ENCODE assay signal across 8 cellular contexts in the genomic region with DNA sequence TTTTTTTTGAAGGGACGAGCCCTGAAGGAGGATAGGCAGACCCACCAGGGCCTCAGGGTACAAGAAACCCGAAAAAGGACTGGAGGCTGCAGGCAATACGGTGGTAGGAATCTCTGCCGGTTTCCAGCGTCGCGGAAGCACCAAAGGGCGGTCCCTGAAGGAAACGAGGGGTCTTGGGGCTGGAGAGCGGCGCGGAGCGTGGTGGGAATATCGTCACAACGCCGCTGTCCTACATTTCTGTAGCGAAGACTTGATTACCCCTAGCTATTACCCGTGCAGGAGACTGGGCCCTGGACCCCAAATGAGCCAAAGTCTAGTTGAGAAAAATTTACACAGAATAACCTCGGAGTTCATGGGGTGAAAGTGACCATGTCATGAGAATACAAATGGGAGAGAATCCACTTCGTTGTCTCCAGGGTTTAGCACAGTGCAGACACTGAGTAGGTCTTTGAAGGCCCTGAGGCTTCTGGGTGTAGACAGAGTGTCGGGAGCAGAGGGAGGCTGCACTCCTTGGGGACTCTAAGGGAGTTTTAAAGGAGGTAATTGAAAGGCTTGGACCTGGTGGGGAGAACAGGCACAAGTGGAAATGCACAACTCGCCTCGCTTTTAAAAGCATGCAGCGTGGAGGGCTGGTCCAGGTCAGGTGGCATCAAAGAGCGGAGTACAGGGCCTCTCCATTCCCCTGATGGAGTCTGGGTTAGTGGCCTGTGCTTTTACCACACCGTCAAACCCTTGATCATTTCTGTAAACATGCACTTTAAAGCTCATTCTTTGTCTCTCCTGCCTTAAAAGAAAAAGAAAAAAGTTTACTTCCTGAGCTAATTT. TPM values are rescaled to one million over a fixed set of nuclear protein-coding genes. Genes with fewer than 3 reads are reported as not detected.
DNase-seq lines count a peak whose midpoint lies in the region; ATAC-seq, FAIRE-seq and TF ChIP-seq lines count a peak whose summit lies in the region.

No MANE protein-coding gene starts in this region.

- H3K27me3 ChIP-seq in endothelial cell of umbilical vein (ENCODE audit: control insufficient read depth in 2 of 2, insufficient read depth in 2 of 2, low read length in 2 of 2) = peaks cover 6 to 18% of the 10 kb centered on the region in 2 experiments

- H4K20me1 ChIP-seq in endothelial cell of umbilical vein (replicated peaks; ENCODE audit: control insufficient read depth, extremely low read depth, insufficient read depth, low read length) = peaks cover 3% of the 10 kb centered on the region

- intact Hi-C loops in endothelial cell of umbilical vein (cut with micrococcal nuclease) (loop anchor here (5.0 kb wide), 3 partner anchors 198 to 1617 kb away; a partner anchor contains a TSS), natural killer cell (cut with micrococcal nuclease) (loop anchor here (2.0 to 10.0 kb wide), 2 partner anchors 130 to 220 kb away; no protein-coding TSS in a partner anchor)

- peak overlapping the region; percentile 96 for H3K4me2 ChIP-seq in endothelial cell of umbilical vein (ENCODE audit: insufficient read depth, low read length)

- in situ Hi-C loops in GM13976 (cut with MboI; ENCODE audit: low sequenced_read_pairs, unreplicated experiment) = no loop called here

- H3K9me3 ChIP-seq in endothelial cell of umbilical vein (replicated peaks; ENCODE audit: control insufficient read depth, insufficient read depth, low read length) = no peaks in the 10 kb centered on the region

- H3K79me2 ChIP-seq in endothelial cell of umbilical vein (ENCODE audit: control insufficient read depth, insufficient read depth, low read length) = peaks cover 59% of the 10 kb centered on the region

- H3K4me1 Mint-ChIP-seq in T-helper 2 cell treated with Interferon-gamma antibody and Interleukin-4, amounts not matched to agents 5 μg/mL and 100 μg/mL, for 36 hours (ENCODE audit: low read depth) = peaks cover 42% of the 10 kb centered on the region
- H3K4me1 Mint-ChIP-seq in natural killer cell = peaks cover 51 to 60% of the 10 kb centered on the region in 2 donors

- CTCF ChIA-PET in endothelial cell of umbilical vein (lab: Charles Lee) = interaction anchor here (1.0 to 5.3 kb wide), 7 partner anchors 8 to 124 kb away, joined by 3 to 37 read pairs (median 5); no protein-coding TSS in a partner anchor

- H3K9ac ChIP-seq in endothelial cell of umbilical vein (replicated peaks; ENCODE audit: extremely low read depth, insufficient read depth, low read length) = peak overlapping the region; percentile 95

- H3K4me3 Mint-ChIP-seq in T-helper 2 cell treated with Interferon-gamma antibody and Interleukin-4, amounts not matched to agents 5 μg/mL and 100 μg/mL, for 36 hours = peak overlapping the region; percentile 98
- H3K4me3 Mint-ChIP-seq in natural killer cell = peak overlapping the region; percentile 95

- BruUV-seq in endothelial cell of umbilical vein (replicated peaks; lab: Mats Ljungman, UMichigan) = no TSS peak

- H3K27ac ChIP-seq in endothelial cell of umbilical vein (ENCODE audit: insufficient read depth, low read depth, low read length) = peak overlapping the region; percentile 96

- peak overlapping the region; percentile 17 for H2AFZ ChIP-seq in endothelial cell of umbilical vein (ENCODE audit: low read depth, low read length)

- DNase-seq in NCI-H2107 treated with DMSO at 0.1 percent for 48 hours (lab: John Stamatoyannopoulos, UW; ENCODE audit: unreplicated experiment) (peak; percentile 46), NCI-H2107 (lab: John Stamatoyannopoulos, UW) (no peak), endothelial cell of umbilical vein (ENCODE audit: low read depth, low spot score) (peak; percentile 16), natural killer cell (no peak), GM13976 (ENCODE audit: low spot score) (no peak), putamen (ENCODE audit: low spot score) (no peak)
- no peak for DNase-seq in T-helper 2 cell treated with Interferon-gamma antibody and Interleukin-4, amounts not matched to agents 5 μg/mL and 100 μg/mL, for 36 hours (ENCODE audit: low spot score)

- peaks cover 53% of the 10 kb centered on the region for H3K4me1 ChIP-seq in endothelial cell of umbilical vein (ENCODE audit: control insufficient read depth, extremely low read depth, insufficient read depth, low read length)

- peak; percentile 60 for FAIRE-seq in endothelial cell of umbilical vein (lab: Jason Lieb, UNC)

- TF ChIP-seq POLR2A in endothelial cell of umbilical vein (IDR thresholded peaks at IDR 0.05; ENCODE audit: low read depth, low read length) = no peak

- no peak for ATAC-seq in natural killer cell
- ATAC-seq in GM19023 (IDR thresholded peaks at IDR 0.05; ENCODE audit: unreplicated experiment) = no peak

- dilution Hi-C loops in endothelial cell of umbilical vein (cut with MboI; ENCODE audit: extremely low pct_ligation_motif_present, low sequenced_read_pairs) = loop anchor here (25.0 kb wide), 1 partner anchor 113 kb away; no protein-coding TSS in a partner anchor

- peak overlapping the region; percentile 91 to 96 (median 94) for H3K4me3 ChIP-seq in endothelial cell of umbilical vein (replicated peaks in 1 of 3; ENCODE audit: insufficient read depth in 1 of 3, low read depth in 1 of 3, low read length in 3 of 3)

- H3K36me3 Mint-ChIP-seq in T-helper 2 cell treated with Interferon-gamma antibody and Interleukin-4, amounts not matched to agents 5 μg/mL and 100 μg/mL, for 36 hours (ENCODE audit: low read depth) = peaks cover 13% of the 10 kb centered on the region
- no peaks in the 10 kb centered on the region for H3K36me3 Mint-ChIP-seq in natural killer cell

- TF ChIP-seq CTCF in endothelial cell of umbilical vein (IDR thresholded peaks at IDR 0.05; ENCODE audit: extremely low read depth in 1 of 2, insufficient read depth in 1 of 2, low read depth in 1 of 2, low read length in 2 of 2) (no peak), natural killer cell (IDR thresholded peaks at IDR 0.05) (no peak), GM13976 (IDR thresholded peaks at IDR 0.05; ENCODE audit: borderline replicate concordance, control extremely low read depth, extremely low read depth, insufficient read depth, missing control alignments) (no peak)

- peaks cover 24% of the 10 kb centered on the region for H3K27me3 Mint-ChIP-seq in T-helper 2 cell treated with Interferon-gamma antibody and Interleukin-4, amounts not matched to agents 5 μg/mL and 100 μg/mL, for 36 hours (ENCODE audit: low read depth)
- no peaks in the 10 kb centered on the region for H3K27me3 Mint-ChIP-seq in natural killer cell (ENCODE audit: low read depth in 2 of 2)

- H3K27ac Mint-ChIP-seq in T-helper 2 cell treated with Interferon-gamma antibody and Interleukin-4, amounts not matched to agents 5 μg/mL and 100 μg/mL, for 36 hours = peak overlapping the region; percentile 95
- peak overlapping the region; percentile 88 to 93 for H3K27ac Mint-ChIP-seq in natural killer cell

- POLR2A ChIA-PET in endothelial cell of umbilical vein (lab: Charles Lee) = no interaction called here

- H3K36me3 ChIP-seq in endothelial cell of umbilical vein (ENCODE audit: control insufficient read depth in 2 of 2, extremely low read depth in 1 of 2, insufficient read depth in 2 of 2, low read length in 2 of 2) = no peaks in the 10 kb centered on the region

- no peaks in the 10 kb centered on the region for H3K9me3 Mint-ChIP-seq in T-helper 2 cell treated with Interferon-gamma antibody and Interleukin-4, amounts not matched to agents 5 μg/mL and 100 μg/mL, for 36 hours
- H3K9me3 Mint-ChIP-seq in natural killer cell = no peaks in the 10 kb centered on the region

- H3K9me1 ChIP-seq in endothelial cell of umbilical vein (replicated peaks; ENCODE audit: control insufficient read depth, extremely low read depth, insufficient read depth, low read length) = no peaks in the 10 kb centered on the region

TF ChIP-seq in endothelial cell of umbilical vein, 7 proteins besides CTCF, POLR2A, EP300 and RAD21:
- TF ChIP-seq JUN (IDR thresholded peaks at IDR 0.05; ENCODE audit: borderline replicate concordance, insufficient read depth, insufficient read length, low read depth) (no peak), GATA2 (IDR thresholded peaks at IDR 0.05; ENCODE audit: insufficient read depth, insufficient read length, low read depth, low read length) (no peak), POLR2AphosphoS5 (IDR thresholded peaks at IDR 0.05; ENCODE audit: insufficient read depth, low read depth, low read length) (no peak), FOS (IDR thresholded peaks at IDR 0.05; ENCODE audit: borderline replicate concordance, insufficient read depth, low read length) (no peak), EZH2 (IDR thresholded peaks at IDR 0.05; ENCODE audit: borderline replicate concordance, low read depth, low read length, severe bottlenecking) (no peak), MYC (IDR thresholded peaks at IDR 0.05; ENCODE audit: low read depth, low read length) (no peak)
- TF ChIP-seq, protein P1, sequence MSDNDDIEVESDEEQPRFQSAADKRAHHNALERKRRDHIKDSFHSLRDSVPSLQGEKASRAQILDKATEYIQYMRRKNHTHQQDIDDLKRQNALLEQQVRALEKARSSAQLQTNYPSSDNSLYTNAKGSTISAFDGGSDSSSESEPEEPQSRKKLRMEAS (IDR thresholded peaks at IDR 0.05; ENCODE audit: insufficient read depth, insufficient read length) = no peak

RNA-seq across cellular contexts. Expression of a gene that starts 1.5 kb away (rescaled TPM):
- total RNA-seq in endothelial cell of umbilical vein = 263 and 325 TPM in 2 replicates
- polyA plus RNA-seq in endothelial cell of umbilical vein = 184 and 263 TPM in 2 replicates
- polyA plus RNA-seq in endothelial cell of umbilical vein (2011; cell fraction: cytosol; rRNA removed) = 256 and 276 TPM in 2 replicates
- polyA plus RNA-seq in endothelial cell of umbilical vein (2011; cell fraction: nucleus; rRNA removed) = 313 and 354 TPM in 2 replicates
- polyA plus RNA-seq in endothelial cell of umbilical vein (2012) = 243 and 307 TPM in 2 replicates
- polyA minus RNA-seq in endothelial cell of umbilical vein = 602 and 647 TPM in 2 replicates
- 106 TPM for polyA minus RNA-seq in endothelial cell of umbilical vein (2011; cell fraction: cytosol; rRNA and poly(A)+ RNA removed)
- polyA minus RNA-seq in endothelial cell of umbilical vein (2011; cell fraction: nucleus; rRNA and poly(A)+ RNA removed) = 270 and 431 TPM in 2 replicates
- total RNA-seq in natural killer cell = 100 to 1,000 TPM; 134 to 144 (median 140) TPM

Comparison
In these comparisons a context has a peak if more than half of its experiments do, and no peak if none do; other contexts are left out.
1. DNase-seq: peak in NCI-H2107 treated with DMSO at 0.1 percent for 48 hours (single experiment) and endothelial cell of umbilical vein (single experiment); none in NCI-H2107 (single experiment), T-helper 2 cell treated with Interferon-gamma antibody and Interleukin-4, amounts not matched to agents 5 μg/mL and 100 μg/mL, for 36 hours (single experiment), natural killer cell (single experiment), GM13976 (single experiment) and putamen (single experiment).